Comparison of ENCODE assay signal across 15 cellular contexts in the genomic region with DNA sequence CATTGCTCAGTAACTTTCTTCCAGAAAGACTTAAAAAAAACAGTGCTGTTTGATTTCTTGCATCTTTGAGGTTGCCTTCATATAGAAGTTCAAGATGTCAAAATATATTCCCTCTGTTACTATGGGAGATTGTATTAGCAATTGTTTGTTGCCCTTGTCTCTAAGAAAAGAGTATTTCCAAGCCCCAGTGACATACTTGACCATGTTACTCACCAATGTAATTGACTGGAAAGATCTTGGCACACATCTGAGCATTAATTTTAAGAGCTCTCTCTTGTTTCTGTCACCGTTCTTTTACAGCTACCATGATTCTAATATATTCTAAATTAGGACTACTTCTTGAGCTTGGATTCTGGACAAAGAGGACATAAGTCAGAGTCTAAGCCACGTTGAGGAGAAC.
DNase-seq lines count a peak whose midpoint lies in the region; ATAC-seq, FAIRE-seq and TF ChIP-seq lines count a peak whose summit lies in the region.
"Had no signal": no experiment of that assay in that cellular context is flagged by ENCODE, and none has a peak within 500 bp of the region (broad histone marks: within the 10 kb centered on the region; RNA-seq: fewer than 3 reads in every experiment).

No MANE protein-coding gene starts in this region.

- DNase-seq in NCI-H2171 treated with DMSO at 0.1 percent for 48 hours (lab: John Stamatoyannopoulos, UW) (peak; percentile 51), NCI-H2171 (lab: John Stamatoyannopoulos, UW) (no peak), RWPE1 (ENCODE audit: low spot score) (peak; percentile 64), fibroblast of peridontal ligament (ENCODE audit: extremely low read depth) (peak; percentile 91), urothelium cell line (ENCODE audit: low spot score) (peak; percentile 22), GM19240 (ENCODE audit: insufficient read length, low spot score) (no peak)
- DNase-seq: activated naive CD4-positive, alpha-beta T cell; colonic mucosa; NCI-H1092 treated with DMSO at 0.1 percent for 48 hours; NCI-H526; spleen had no signal

- TF ChIP-seq CTCF in RWPE1 (conservative IDR thresholded peaks at IDR 0.05; ENCODE audit: low read depth), result no peak

- no peak for ATAC-seq in GM19324 (IDR thresholded peaks at IDR 0.05; ENCODE audit: low FRiP score, unreplicated experiment)
- no peak for ATAC-seq in HG03342 (IDR thresholded peaks at IDR 0.05; ENCODE audit: unreplicated experiment)
- ATAC-seq: left lobe of liver, Right ventricle myocardium inferior had no signal

- FAIRE-seq in urothelium cell line (lab: Jason Lieb, UNC), result no peak

- no peak overlapping the region for H3K27ac ChIP-seq in RWPE1
- H3K27ac ChIP-seq: colonic mucosa, spleen had no signal

- POLR2A ChIA-PET in RWPE1 (lab: Yijun Ruan, JAX; ENCODE audit: low non-redundant PET), result no interaction called here

- CTCF ChIA-PET in RWPE1 (lab: Yijun Ruan, JAX), result no interaction called here

Comparison
In these comparisons a context has a peak if more than half of its experiments do, and no peak if none do; other contexts are left out.
1. DNase-seq: peak in NCI-H2171 treated with DMSO at 0.1 percent for 48 hours (single experiment), RWPE1 (single experiment), fibroblast of peridontal ligament (single experiment) and urothelium cell line (single experiment); none in NCI-H2171 (single experiment) and GM19240 (single experiment).